In the genomic region with DNA sequence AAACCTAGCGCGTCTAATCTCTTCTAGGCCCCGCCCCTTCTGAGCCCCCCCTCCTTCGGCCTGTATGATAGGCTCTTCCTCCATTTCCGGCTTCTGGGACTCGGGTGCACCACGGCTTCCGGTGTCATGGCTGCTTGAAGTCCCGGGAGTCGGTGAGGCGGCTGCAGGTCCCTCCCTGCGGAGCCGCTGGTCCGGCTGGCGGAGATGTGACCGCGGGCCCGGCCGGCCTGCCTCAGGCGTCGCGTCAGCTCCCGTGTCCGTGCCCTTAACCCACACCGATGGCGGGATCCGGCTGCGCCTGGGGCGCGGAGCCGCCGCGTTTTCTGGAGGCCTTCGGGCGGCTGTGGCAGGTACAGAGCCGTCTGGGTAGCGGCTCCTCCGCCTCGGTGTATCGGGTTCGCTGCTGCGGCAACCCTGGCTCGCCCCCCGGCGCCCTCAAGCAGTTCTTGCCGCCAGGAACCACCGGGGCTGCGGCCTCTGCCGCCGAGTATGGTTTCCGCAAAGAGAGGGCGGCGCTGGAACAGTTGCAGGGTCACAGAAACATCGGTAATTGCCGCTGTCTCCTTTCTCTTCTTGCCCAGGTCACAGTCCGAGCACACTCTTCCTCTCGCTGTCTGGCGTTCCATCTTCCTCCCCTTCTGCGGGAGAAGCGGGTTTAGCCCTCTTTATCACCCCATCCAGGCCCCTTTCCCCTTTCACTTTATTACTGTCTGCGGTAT, we compare ENCODE assay signal across 1 cellular context.
TF ChIP-seq lines count a peak whose summit lies in the region.

A gene with protein sequence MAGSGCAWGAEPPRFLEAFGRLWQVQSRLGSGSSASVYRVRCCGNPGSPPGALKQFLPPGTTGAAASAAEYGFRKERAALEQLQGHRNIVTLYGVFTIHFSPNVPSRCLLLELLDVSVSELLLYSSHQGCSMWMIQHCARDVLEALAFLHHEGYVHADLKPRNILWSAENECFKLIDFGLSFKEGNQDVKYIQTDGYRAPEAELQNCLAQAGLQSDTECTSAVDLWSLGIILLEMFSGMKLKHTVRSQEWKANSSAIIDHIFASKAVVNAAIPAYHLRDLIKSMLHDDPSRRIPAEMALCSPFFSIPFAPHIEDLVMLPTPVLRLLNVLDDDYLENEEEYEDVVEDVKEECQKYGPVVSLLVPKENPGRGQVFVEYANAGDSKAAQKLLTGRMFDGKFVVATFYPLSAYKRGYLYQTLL (plus strand): TSS at position 96 of the 719 bp plus-strand sequence. CDS start 183 bp downstream, at position 279.

TF ChIP-seq in A549, 52 proteins besides CTCF, POLR2A, EP300 and RAD21 (continued from another document):
- TF ChIP-seq, protein P1, sequence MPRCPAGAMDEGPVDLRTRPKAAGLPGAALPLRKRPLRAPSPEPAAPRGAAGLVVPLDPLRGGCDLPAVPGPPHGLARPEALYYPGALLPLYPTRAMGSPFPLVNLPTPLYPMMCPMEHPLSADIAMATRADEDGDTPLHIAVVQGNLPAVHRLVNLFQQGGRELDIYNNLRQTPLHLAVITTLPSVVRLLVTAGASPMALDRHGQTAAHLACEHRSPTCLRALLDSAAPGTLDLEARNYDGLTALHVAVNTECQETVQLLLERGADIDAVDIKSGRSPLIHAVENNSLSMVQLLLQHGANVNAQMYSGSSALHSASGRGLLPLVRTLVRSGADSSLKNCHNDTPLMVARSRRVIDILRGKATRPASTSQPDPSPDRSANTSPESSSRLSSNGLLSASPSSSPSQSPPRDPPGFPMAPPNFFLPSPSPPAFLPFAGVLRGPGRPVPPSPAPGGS (IDR thresholded peaks at IDR 0.05) = peak; percentile 70; the same call in 1 of the 3 replicates
- no peak for TF ChIP-seq TFCP2L1 (CRISPR knock-in tag; IDR thresholded peaks at IDR 0.05)
TF ChIP-seq in A549: peak in this region for 7.
